Comparison of ENCODE assay signal across 23 cellular contexts in the genomic region with DNA sequence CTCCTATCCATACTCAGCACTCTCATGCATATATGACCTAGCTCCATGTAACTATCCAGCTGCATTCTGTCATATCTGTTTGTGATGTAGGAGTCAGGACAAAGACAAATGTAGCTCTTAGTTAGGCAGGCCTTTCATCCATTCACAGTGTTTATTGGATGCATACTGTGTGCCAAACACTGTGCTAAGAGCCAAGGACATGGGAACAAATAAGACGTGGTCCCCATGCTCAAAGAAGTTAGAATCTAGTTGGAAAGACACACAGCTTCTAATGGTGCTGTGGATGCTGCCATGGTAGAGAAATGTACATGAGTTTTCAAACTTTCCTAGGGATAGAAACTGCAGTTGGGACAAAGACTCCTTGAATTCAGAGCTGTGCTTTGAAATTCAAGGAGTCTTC.
"Had no signal": no experiment of that assay in that cellular context is flagged by ENCODE, and none has a peak within 500 bp of the region (broad histone marks: within the 10 kb centered on the region; RNA-seq: fewer than 3 reads in every experiment).

No MANE protein-coding gene starts in this region.

- H3K27ac ChIP-seq: colonic mucosa, esophagus squamous epithelium, pancreas, right atrium auricular region, skin epidermis, spleen, thoracic aorta, tibial nerve, upper lobe of left lung had no signal

- H3K27me3 Mint-ChIP-seq: dendritic cell treated with granulocyte-macrophage colony-stimulating factor and Interleukin-4, amounts not matched to agents 40 ng/mL and 50 ng/mL, for 4 days; naive thymus-derived CD8-positive, alpha-beta T cell; progenitor cell of endocrine pancreas; stimulated activated memory B cell treated with anti-CD40 and anti-IgM and Interleukin-4, amounts not matched to agents 10 μg/mL and 1 μg/mL and 100 μg/mL, for 72 hours had no signal

- H3K4me3 ChIP-seq: colonic mucosa, esophagus squamous epithelium, lung, pancreas, right atrium auricular region, skin epidermis, spleen, thoracic aorta, tibial nerve, upper lobe of left lung had no signal

- H3K4me3 Mint-ChIP-seq: dendritic cell treated with granulocyte-macrophage colony-stimulating factor and Interleukin-4, amounts not matched to agents 40 ng/mL and 50 ng/mL, for 4 days; mesothelial cell of epicardium; naive thymus-derived CD8-positive, alpha-beta T cell; nephron progenitor cell; stimulated activated memory B cell treated with anti-CD40 and anti-IgM and Interleukin-4, amounts not matched to agents 10 μg/mL and 1 μg/mL and 100 μg/mL, for 72 hours had no signal

- H3K27me3 ChIP-seq: colonic mucosa, esophagus squamous epithelium, pancreas, right atrium auricular region, spleen, tibial nerve, upper lobe of left lung had no signal

- H3K9me3 Mint-ChIP-seq: dendritic cell treated with granulocyte-macrophage colony-stimulating factor and Interleukin-4, amounts not matched to agents 40 ng/mL and 50 ng/mL, for 4 days; mesothelial cell of epicardium; naive thymus-derived CD8-positive, alpha-beta T cell; nephron progenitor cell; stimulated activated memory B cell treated with anti-CD40 and anti-IgM and Interleukin-4, amounts not matched to agents 10 μg/mL and 1 μg/mL and 100 μg/mL, for 72 hours had no signal

- H3K4me1 Mint-ChIP-seq: mesothelial cell of epicardium; naive thymus-derived CD8-positive, alpha-beta T cell; nephron progenitor cell; stimulated activated memory B cell treated with anti-CD40 and anti-IgM and Interleukin-4, amounts not matched to agents 10 μg/mL and 1 μg/mL and 100 μg/mL, for 72 hours had no signal

- H3K27ac Mint-ChIP-seq: dendritic cell treated with granulocyte-macrophage colony-stimulating factor and Interleukin-4, amounts not matched to agents 40 ng/mL and 50 ng/mL, for 4 days; mesothelial cell of epicardium; naive thymus-derived CD8-positive, alpha-beta T cell; nephron progenitor cell; progenitor cell of endocrine pancreas; stimulated activated memory B cell treated with anti-CD40 and anti-IgM and Interleukin-4, amounts not matched to agents 10 μg/mL and 1 μg/mL and 100 μg/mL, for 72 hours had no signal

- ATAC-seq: left lobe of liver; naive thymus-derived CD8-positive, alpha-beta T cell; pancreas; stimulated activated memory B cell treated with anti-CD40 and anti-IgM and Interleukin-4, amounts not matched to agents 10 μg/mL and 1 μg/mL and 100 μg/mL, for 72 hours; stimulated activated naive CD8-positive, alpha-beta T cell treated with anti-CD3 and anti-CD28 coated beads, Interleukin-15, Interleukin-2, amounts not matched to agents 100 U/mL and 50 U/mL, for 24 hours had no signal

- DNase-seq: colonic mucosa; effector memory CD4-positive, alpha-beta T cell; erythroblast; esophagus squamous epithelium; foreskin melanocyte; mesenchymal stem cell; naive thymus-derived CD8-positive, alpha-beta T cell; nephron progenitor cell; pancreas; spleen; stimulated activated CD4-positive, alpha-beta T cell treated with anti-CD3 and anti-CD28 coated beads, Interleukin-4, amount 100 ng/mL, for 4 hours; stimulated activated naive CD8-positive, alpha-beta T cell treated with anti-CD3 and anti-CD28 coated beads, Interleukin-15, Interleukin-2, amounts not matched to agents 100 U/mL and 50 U/mL, for 24 hours; upper lobe of left lung had no signal
